7 cellular contexts compared by ENCODE assay signal in genomic region chr6:41475164-41475563, GRCh38.
"Had no signal": no experiment of that assay in that cellular context is flagged by ENCODE, and none has a peak within 500 bp of the region (broad histone marks: within the 10 kb centered on the region; RNA-seq: fewer than 3 reads in every experiment).

No MANE protein-coding gene starts in this region.

- DNase-seq: GM23248, GOT3, H7, KBM-7 had no signal

- H3K4me3 ChIP-seq: GM23248, HAP-1 had no signal

- H3K4me3 Mint-ChIP-seq: IgD-negative memory B cell had no signal

- H3K27ac Mint-ChIP-seq: IgD-negative memory B cell had no signal

- ATAC-seq: HCT116 had no signal

- H3K36me3 Mint-ChIP-seq: IgD-negative memory B cell had no signal

- H3K9me3 ChIP-seq: HAP-1 had no signal

- H3K27ac ChIP-seq: GM23248 had no signal

- H3K4me1 ChIP-seq: HAP-1 had no signal

- H3K36me3 ChIP-seq: HAP-1 had no signal

- H3K9me3 Mint-ChIP-seq: IgD-negative memory B cell had no signal
